In the genomic region with DNA sequence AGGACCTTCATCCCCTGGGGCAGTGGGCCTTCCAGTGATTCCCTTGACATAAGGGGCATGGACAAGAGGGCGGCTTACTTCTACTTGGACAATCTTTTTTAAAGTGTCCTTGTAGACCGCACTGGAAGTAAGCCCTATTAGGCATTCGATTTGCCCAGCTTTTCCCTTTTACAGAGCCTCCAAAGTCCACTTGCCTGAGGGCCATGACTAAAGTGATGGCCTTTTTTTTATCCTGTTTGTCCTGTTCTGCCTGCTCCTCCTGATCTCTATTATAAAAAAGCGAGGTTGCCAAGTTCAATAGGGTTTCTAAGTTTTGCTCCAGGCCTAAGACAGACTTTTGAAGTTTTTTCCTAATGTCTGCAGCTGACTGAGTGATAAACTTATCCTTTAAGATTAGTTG, we compare ENCODE assay signal across 3 cellular contexts. TPM values are rescaled to one million over a fixed set of nuclear protein-coding genes. Genes with fewer than 3 reads are reported as not detected.
"Had no signal": no experiment of that assay in that cellular context is flagged by ENCODE, and none has a peak within 500 bp of the region (broad histone marks: within the 10 kb centered on the region; RNA-seq: fewer than 3 reads in every experiment).

No MANE protein-coding gene starts in this region.

RNA-seq across cellular contexts. Expression of gene IGSF5, which starts 2.4 kb away (rescaled TPM):
- total RNA-seq: K562, NCI-H460, SJSA1 had no signal
